In genomic region chr10:62093863-62094291, GRCh38 we compare ENCODE assay signal across 10 cellular contexts.
DNase-seq lines count a peak whose midpoint lies in the region; ATAC-seq and TF ChIP-seq lines count a peak whose summit lies in the region.
"Had no signal": no experiment of that assay in that cellular context is flagged by ENCODE, and none has a peak within 500 bp of the region (broad histone marks: within the 10 kb centered on the region; RNA-seq: fewer than 3 reads in every experiment).

No MANE protein-coding gene starts in this region.

- H3K27me3 ChIP-seq in SJCRH30 (no peaks in the 10 kb centered on the region), psoas muscle (ENCODE audit: insufficient read depth in 3 of 3, low read length in 2 of 3) (no peaks in the 10 kb centered on the region)

- in situ Hi-C loops in Caki2 (cut with HindIII; ENCODE audit: low pct_unique_long_range_greater_than_20kb, low sequenced_read_pairs): no loop called here

- H3K36me3 ChIP-seq in SJCRH30: peaks cover 15% of the 10 kb centered on the region
- peaks cover 6 to 48% of the 10 kb centered on the region in 2 donors for H3K36me3 ChIP-seq in psoas muscle (ENCODE audit: insufficient read depth in 1 of 2, low read depth in 1 of 2)

- no peak for ATAC-seq in psoas muscle
- no peak for ATAC-seq in HG02973 (IDR thresholded peaks at IDR 0.05; ENCODE audit: unreplicated experiment)

- no peak overlapping the region for H3K4me3 ChIP-seq in SJCRH30
- H3K4me3 ChIP-seq in fibroblast of villous mesenchyme (ENCODE audit: low read depth, low read length): no peak overlapping the region
- H3K4me3 ChIP-seq in psoas muscle: no peak overlapping the region

- H3K4me1 ChIP-seq in SJCRH30: peaks cover 22% of the 10 kb centered on the region
- H3K4me1 ChIP-seq in psoas muscle: peaks cover 21% of the 10 kb centered on the region

- DNase-seq in Caki2 (ENCODE audit: low read depth) (peak; percentile 80), SJCRH30 (peak; percentile 73 to 82), fibroblast of villous mesenchyme (ENCODE audit: low read depth) (peak; percentile 86), psoas muscle (no peak), NCI-H2107 treated with DMSO at 0.1 percent for 48 hours (lab: John Stamatoyannopoulos, UW; ENCODE audit: unreplicated experiment) (no peak), SIG-M5 treated with dmso at 0.1 percent for 504 hours (lab: John Stamatoyannopoulos, UW; ENCODE audit: unreplicated experiment) (no peak), GM19238 (ENCODE audit: insufficient read length, low spot score) (no peak)
- DNase-seq: activated CD4-positive, alpha-beta T cell treated with anti-CD3 and anti-CD28 coated beads, Interleukin-2, amount 10 ng/mL, durations not matched to agents 7 days and 5 days; NCI-H446 treated with DMSO at 0.1 percent for 48 hours had no signal

- H3K9me3 ChIP-seq in SJCRH30 (replicated peaks): no peaks in the 10 kb centered on the region
- no peaks in the 10 kb centered on the region for H3K9me3 ChIP-seq in psoas muscle

- WGBS in psoas muscle, 3 donors: 39 to 56% (median 51%) methylated on average over 4 of the region's 4 CpGs

- TF ChIP-seq CTCF in fibroblast of villous mesenchyme (IDR thresholded peaks at IDR 0.05; ENCODE audit: insufficient read depth, low read depth, low read length) (no peak), psoas muscle (IDR thresholded peaks at IDR 0.05) (no peak)

- H3K27ac ChIP-seq in SJCRH30 (peak overlapping the region; percentile 62), psoas muscle (peak overlapping the region; percentile 48)

- intact Hi-C loops in psoas muscle (cut with DNase I): loop anchor here in 1 of 2 donors (10.0 kb wide), 1 partner anchor 49 kb away; no protein-coding TSS in a partner anchor

Comparison
In these comparisons a context has a peak if more than half of its experiments do, and no peak if none do; other contexts are left out.
1. DNase-seq: peak in Caki2 (single experiment), SJCRH30 (2 of 2) and fibroblast of villous mesenchyme (single experiment); none in psoas muscle (0 of 2), NCI-H2107 treated with DMSO at 0.1 percent for 48 hours (single experiment), SIG-M5 treated with dmso at 0.1 percent for 504 hours (single experiment) and GM19238 (single experiment).